14 cellular contexts compared by ENCODE assay signal in genomic region chr11:74822187-74822586, GRCh38.
DNase-seq lines count a peak whose midpoint lies in the region; ATAC-seq and TF ChIP-seq lines count a peak whose summit lies in the region.
"Had no signal": no experiment of that assay in that cellular context is flagged by ENCODE, and none has a peak within 500 bp of the region (broad histone marks: within the 10 kb centered on the region; RNA-seq: fewer than 3 reads in every experiment).

No MANE protein-coding gene starts in this region.

- peak; percentile 72 for DNase-seq in EH (ENCODE audit: low read depth)
- peak; percentile 40 for DNase-seq in brain pericyte (ENCODE audit: low read depth, low spot score)
- no peak for DNase-seq in left ventricle myocardium superior
- peak; percentile 77 for DNase-seq in pulmonary artery endothelial cell (ENCODE audit: low read depth, low spot score)
- no peak for DNase-seq in SKM-1 (lab: John Stamatoyannopoulos, UW; ENCODE audit: unreplicated experiment)
- no peak for DNase-seq in OCI-M2 (lab: John Stamatoyannopoulos, UW; ENCODE audit: unreplicated experiment)
- DNase-seq: activated naive CD8-positive, alpha-beta T cell treated with anti-CD3 and anti-CD28 coated beads, Interleukin-2, amount 50 U/mL, for 24 hours; CD8-positive, alpha-beta memory T cell; NCI-H187 treated with DMSO at 0.1 percent for 48 hours; Peyer's patch; small intestine had no signal

- peak; percentile 86 for ATAC-seq in left ventricle myocardium superior
- ATAC-seq in GM21529 (IDR thresholded peaks at IDR 0.05; ENCODE audit: unreplicated experiment): no peak
- ATAC-seq in SK-N-SH treated with all-trans-retinoic acid at 6 μM for 48 hours: no peak
- ATAC-seq: activated naive CD8-positive, alpha-beta T cell treated with anti-CD3 and anti-CD28 coated beads, Interleukin-2, amount 50 U/mL, for 24 hours; HCT116 had no signal

- intact Hi-C loops in left ventricle myocardium superior (cut with micrococcal nuclease): no loop called here

TF ChIP-seq in SK-N-SH treated with all-trans-retinoic acid at 6 μM for 48 hours, 23 proteins besides CTCF, POLR2A, EP300 and RAD21:
- no peak for TF ChIP-seq POU6F1 (CRISPR knock-in tag; IDR thresholded peaks at IDR 0.05; ENCODE audit: borderline replicate concordance, low read depth)
- TF ChIP-seq ZC3H10 (CRISPR knock-in tag; IDR thresholded peaks at IDR 0.05): no peak
- TF ChIP-seq TSHZ2 (CRISPR knock-in tag; IDR thresholded peaks at IDR 0.05): no peak
- TF ChIP-seq ZFP30 (CRISPR knock-in tag; IDR thresholded peaks at IDR 0.05): no peak
- TF ChIP-seq RARB (CRISPR knock-in tag; IDR thresholded peaks at IDR 0.05): no peak
- no peak for TF ChIP-seq PPARA (CRISPR knock-in tag; IDR thresholded peaks at IDR 0.05; ENCODE audit: borderline replicate concordance)
- no peak for TF ChIP-seq ZNF70 (CRISPR knock-in tag; IDR thresholded peaks at IDR 0.05)
- no peak for TF ChIP-seq OSR1 (CRISPR knock-in tag; IDR thresholded peaks at IDR 0.05)
- TF ChIP-seq ZNF8 (CRISPR knock-in tag; IDR thresholded peaks at IDR 0.05): no peak
- TF ChIP-seq PATZ1 (CRISPR knock-in tag; IDR thresholded peaks at IDR 0.05; ENCODE audit: borderline replicate concordance): no peak
TF ChIP-seq in SK-N-SH treated with all-trans-retinoic acid at 6 μM for 48 hours: peak in this region for 0.

Comparison
In these comparisons a context has a peak if more than half of its experiments do, and no peak if none do; other contexts are left out.
1. DNase-seq: peak in EH (single experiment), brain pericyte (single experiment) and pulmonary artery endothelial cell (single experiment); none in left ventricle myocardium superior (single experiment), SKM-1 (single experiment) and OCI-M2 (single experiment).